21 cellular contexts compared by ENCODE assay signal in genomic region chr18:25457196-25457595, GRCh38.
"Had no signal": no experiment of that assay in that cellular context is flagged by ENCODE, and none has a peak within 500 bp of the region (broad histone marks: within the 10 kb centered on the region; RNA-seq: fewer than 3 reads in every experiment).

No MANE protein-coding gene starts in this region.

- ATAC-seq: esophagus mucosa; gastrocnemius medialis; naive thymus-derived CD4-positive, alpha-beta T cell had no signal

- FAIRE-seq: endometrium, islet of Langerhans, small intestine had no signal

- H3K36me3 Mint-ChIP-seq: naive thymus-derived CD4-positive, alpha-beta T cell had no signal

- H3K4me3 ChIP-seq: coronary artery, gastrocnemius medialis, heart right ventricle, right atrium auricular region, sigmoid colon, stomach, thoracic aorta, transverse colon had no signal

- H3K9me3 ChIP-seq: gastrocnemius medialis, heart right ventricle, right atrium auricular region, sigmoid colon, stomach, thoracic aorta, transverse colon had no signal

- DNase-seq: effector CD8-positive, alpha-beta T cell; gastrocnemius medialis; heart right ventricle; hypothalamus; kidney glomerular epithelial cell; mesendoderm; naive thymus-derived CD4-positive, alpha-beta T cell; posterior cingulate gyrus; sigmoid colon; small intestine; stimulated activated CD4-positive, alpha-beta T cell treated with anti-CD3 and anti-CD28 coated beads, Interleukin-12 subunit alpha, Interleukin-12 subunit beta, amount 100 ng/mL, for 4 hours; stimulated activated naive CD4-positive, alpha-beta T cell; stomach; substantia nigra; transverse colon had no signal

- H3K4me3 Mint-ChIP-seq: naive thymus-derived CD4-positive, alpha-beta T cell had no signal

- H3K4me1 ChIP-seq: gastrocnemius medialis, stomach, transverse colon had no signal

- H3K27ac Mint-ChIP-seq: naive thymus-derived CD4-positive, alpha-beta T cell had no signal

- H3K4me1 Mint-ChIP-seq: naive thymus-derived CD4-positive, alpha-beta T cell had no signal

- H3K27ac ChIP-seq: coronary artery, gastrocnemius medialis, heart right ventricle, right atrium auricular region, sigmoid colon, stomach, thoracic aorta, transverse colon had no signal

- H3K36me3 ChIP-seq: gastrocnemius medialis, heart right ventricle, right atrium auricular region, sigmoid colon, stomach, thoracic aorta, transverse colon had no signal

- H3K27me3 ChIP-seq: gastrocnemius medialis, heart right ventricle, right atrium auricular region, sigmoid colon, stomach, transverse colon had no signal
